Comparison of ENCODE assay signal across 1 cellular context in the genomic region with DNA sequence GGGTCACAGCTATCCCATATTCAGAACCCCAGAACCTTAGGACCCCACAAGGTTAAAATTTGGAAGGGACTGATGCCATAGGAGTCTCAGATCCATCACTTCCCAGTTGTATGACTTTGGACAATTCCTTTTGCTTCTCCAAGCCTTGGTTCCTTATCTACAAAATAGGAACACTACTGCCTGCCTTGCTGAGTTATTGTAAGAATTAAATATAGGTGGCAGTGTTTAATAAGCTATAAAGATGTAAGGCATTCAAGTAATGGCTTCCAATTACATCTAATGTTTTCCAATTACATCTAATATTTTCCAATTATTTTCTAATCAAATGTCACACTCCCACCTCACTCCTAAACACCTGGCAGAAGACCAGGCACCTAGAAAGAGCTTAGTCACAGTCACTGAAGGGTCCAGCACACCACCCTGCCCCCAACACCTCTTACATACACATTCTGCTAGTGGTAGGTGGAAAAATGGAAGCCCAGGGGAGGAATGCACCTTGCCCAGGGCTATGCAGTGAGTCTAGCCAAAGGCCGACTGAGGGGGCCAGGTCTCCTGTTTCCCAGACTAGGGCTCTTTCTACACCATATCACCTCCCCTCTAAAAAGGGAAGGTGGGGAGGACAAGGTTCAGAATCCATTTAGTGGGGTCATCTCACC.
TF ChIP-seq lines count a peak whose summit lies in the region.

No MANE protein-coding gene starts in this region.

TF ChIP-seq in A549, 52 proteins besides CTCF, POLR2A, EP300 and RAD21:
- TF ChIP-seq EHMT2 (IDR thresholded peaks at IDR 0.05; ENCODE audit: low read depth) (no peak), JUN (IDR thresholded peaks at IDR 0.05) (no peak), SMC3 (IDR thresholded peaks at IDR 0.05) (peak; percentile 31; the same call in 1 of the 3 replicates), HOXB5 (CRISPR knock-in tag; IDR thresholded peaks at IDR 0.05) (no peak), RNF2 (IDR thresholded peaks at IDR 0.05; ENCODE audit: borderline replicate concordance, low read depth) (no peak)
